ENCODE assay signal across 7 cellular contexts in the genomic region with DNA sequence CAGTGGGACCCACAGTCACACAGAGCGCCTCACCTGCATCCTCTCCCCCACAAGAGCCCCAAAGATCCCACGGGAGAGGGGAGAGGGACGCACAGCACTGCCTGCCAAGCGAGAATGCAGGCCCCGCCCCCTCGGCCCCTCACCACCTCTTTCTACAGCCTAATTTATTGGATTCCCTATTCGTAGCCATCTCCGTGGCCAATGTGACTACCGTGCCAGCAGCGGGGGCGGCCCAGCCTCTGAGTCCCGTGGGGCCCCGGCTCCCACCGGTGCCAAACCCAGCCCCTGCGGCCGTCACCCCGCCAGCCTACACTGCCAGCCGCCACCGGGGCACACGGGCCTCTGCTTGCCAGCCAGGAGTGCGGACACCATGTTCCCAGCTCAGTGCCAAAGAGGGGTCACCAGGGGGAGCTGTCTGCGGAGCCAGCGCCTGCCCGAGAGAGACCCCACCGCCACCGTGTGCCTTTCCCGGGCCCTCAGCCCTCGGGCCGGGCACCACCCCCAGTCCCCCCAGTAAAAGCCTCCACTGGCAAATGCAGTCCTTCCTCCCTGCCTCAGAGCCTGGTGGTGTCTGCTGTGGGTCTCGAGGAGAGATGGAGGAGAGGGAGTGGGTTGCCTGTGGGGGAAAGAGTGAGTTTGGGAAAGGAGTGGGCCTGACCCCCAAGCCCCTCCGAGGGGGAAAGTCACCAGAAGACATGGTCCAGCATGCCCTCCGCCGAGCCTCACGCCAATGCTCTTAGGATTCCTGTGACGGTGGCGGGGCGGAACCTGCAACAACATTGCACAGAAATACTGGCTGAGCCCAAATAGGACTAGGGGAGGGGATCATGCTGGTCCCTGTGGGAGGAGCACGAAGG. TPM values are rescaled to one million over a fixed set of nuclear protein-coding genes. Genes with fewer than 3 reads are reported as not detected.
DNase-seq lines count a peak whose midpoint lies in the region; ATAC-seq lines count a peak whose summit lies in the region.
"Had no signal": no experiment of that assay in that cellular context is flagged by ENCODE, and none has a peak within 500 bp of the region (broad histone marks: within the 10 kb centered on the region; RNA-seq: fewer than 3 reads in every experiment).

No MANE protein-coding gene starts in this region.

- H3K4me3 ChIP-seq in mucosa of rectum (ENCODE audit: low read length in 2 of 2), result peak overlapping the region in 1 of 2 donors; percentile 10

- H3K27ac ChIP-seq in mucosa of rectum (ENCODE audit: low read depth in 2 of 2, low read length in 2 of 2), result peak overlapping the region; percentile 61 to 63
- H3K27ac ChIP-seq: parathyroid adenoma had no signal

- DNase-seq in NCI-H2029 treated with DMSO at 0.1 percent for 48 hours (lab: John Stamatoyannopoulos, UW) (no peak), NOMO-1 treated with dmso at 0.1 percent for 144 hours (lab: John Stamatoyannopoulos, UW; ENCODE audit: unreplicated experiment) (no peak)

- no peaks in the 10 kb centered on the region for H3K9me3 Mint-ChIP-seq in activated T-helper 17 cell treated with anti-CD3 and anti-CD28 coated beads, Interleukin-2, amount 50 U/mL, for 72 hours

- H3K27me3 Mint-ChIP-seq in activated T-helper 17 cell treated with anti-CD3 and anti-CD28 coated beads, Interleukin-2, amount 50 U/mL, for 72 hours, result no peaks in the 10 kb centered on the region

- H3K4me1 ChIP-seq in ES-I3 (ENCODE audit: insufficient read depth, low read length) (peaks cover 4% of the 10 kb centered on the region; the same call in 1 of the 2 replicates), mucosa of rectum (ENCODE audit: control insufficient read depth in 2 of 2, insufficient read depth in 2 of 2, low read length in 2 of 2) (peaks cover 3 to 4% of the 10 kb centered on the region in 2 donors)
- H3K4me1 ChIP-seq: parathyroid adenoma had no signal

- no peaks in the 10 kb centered on the region for H3K9me3 ChIP-seq in ES-I3 (ENCODE audit: control insufficient read depth, insufficient read depth, low read length)
- no peaks in the 10 kb centered on the region for H3K9me3 ChIP-seq in mucosa of rectum (ENCODE audit: control insufficient read depth in 2 of 2, low read length in 2 of 2)

- H3K9ac ChIP-seq in ES-I3 (ENCODE audit: low read depth, low read length), result peak overlapping the region; percentile 62; the same call in 1 of the 2 replicates
- peak overlapping the region in 1 of 2 donors; percentile 64 for H3K9ac ChIP-seq in mucosa of rectum (ENCODE audit: low read depth in 1 of 2, low read length in 2 of 2)
- H3K9ac ChIP-seq: parathyroid adenoma had no signal

- no peaks in the 10 kb centered on the region for H3K36me3 Mint-ChIP-seq in activated T-helper 17 cell treated with anti-CD3 and anti-CD28 coated beads, Interleukin-2, amount 50 U/mL, for 72 hours (ENCODE audit: low read depth)

- H3K36me3 ChIP-seq in ES-I3 (ENCODE audit: insufficient read depth, low read length) (no peaks in the 10 kb centered on the region), mucosa of rectum (ENCODE audit: control insufficient read depth in 2 of 2, insufficient read depth in 2 of 2, low read length in 2 of 2) (no peaks in the 10 kb centered on the region)

- peaks cover 0 to 2% of the 10 kb centered on the region in 2 donors for H3K27me3 ChIP-seq in mucosa of rectum (ENCODE audit: control insufficient read depth in 2 of 2, insufficient read depth in 2 of 2, low read length in 2 of 2)

- peak overlapping the region; percentile 27 for H3K4me3 Mint-ChIP-seq in activated T-helper 17 cell treated with anti-CD3 and anti-CD28 coated beads, Interleukin-2, amount 50 U/mL, for 72 hours

- H3K27ac Mint-ChIP-seq in activated T-helper 17 cell treated with anti-CD3 and anti-CD28 coated beads, Interleukin-2, amount 50 U/mL, for 72 hours, result no peak overlapping the region

- ATAC-seq in activated T-helper 17 cell treated with anti-CD3 and anti-CD28 coated beads, Interleukin-2, amount 50 U/mL, for 72 hours (replicated peaks), result no peak
- no peak for ATAC-seq in HG02759 (IDR thresholded peaks at IDR 0.05; ENCODE audit: unreplicated experiment)

- peaks cover 4% of the 10 kb centered on the region for H3K4me1 Mint-ChIP-seq in activated T-helper 17 cell treated with anti-CD3 and anti-CD28 coated beads, Interleukin-2, amount 50 U/mL, for 72 hours

RNA-seq across cellular contexts. Expression of gene PLXNB3, which starts 19.6 kb away (rescaled TPM):
- total RNA-seq in activated T-helper 17 cell treated with anti-CD3 and anti-CD28 coated beads, Interleukin-2, amount 50 U/mL, for 72 hours, result 1 to 10 TPM in 1 of 2 donors, under 1 TPM in 1; 0.45 to 7.9 TPM

RNA-seq across cellular contexts. Expression of gene ABCD1, which starts 19.8 kb away (rescaled TPM):
- total RNA-seq in activated T-helper 17 cell treated with anti-CD3 and anti-CD28 coated beads, Interleukin-2, amount 50 U/mL, for 72 hours, result 1 to 10 TPM; 6.7 to 9.4 TPM

RNA-seq across cellular contexts. Expression of gene BCAP31, which starts 20.3 kb away (rescaled TPM):
- total RNA-seq in activated T-helper 17 cell treated with anti-CD3 and anti-CD28 coated beads, Interleukin-2, amount 50 U/mL, for 72 hours, result 100 to 1,000 TPM; 115 to 170 TPM

RNA-seq across cellular contexts. Expression of gene SRPK3, which starts 36.4 kb away (rescaled TPM):
- not detected for total RNA-seq in activated T-helper 17 cell treated with anti-CD3 and anti-CD28 coated beads, Interleukin-2, amount 50 U/mL, for 72 hours

RNA-seq across cellular contexts. Expression of gene IDH3G, which starts 49.7 kb away (rescaled TPM):
- 10 to 100 TPM; 62.0 to 82.2 TPM for total RNA-seq in activated T-helper 17 cell treated with anti-CD3 and anti-CD28 coated beads, Interleukin-2, amount 50 U/mL, for 72 hours
